17 cellular contexts compared by ENCODE assay signal in genomic region chr21:45572231-45572630, GRCh38. TPM values are rescaled to one million over a fixed set of nuclear protein-coding genes. Genes with fewer than 3 reads are reported as not detected.
DNase-seq lines count a peak whose midpoint lies in the region; ATAC-seq, FAIRE-seq and TF ChIP-seq lines count a peak whose summit lies in the region.
"Had no signal": no experiment of that assay in that cellular context is flagged by ENCODE, and none has a peak within 500 bp of the region (broad histone marks: within the 10 kb centered on the region; RNA-seq: fewer than 3 reads in every experiment).

No MANE protein-coding gene starts in this region.

- DNase-seq in left ventricle myocardium inferior, result peak; percentile 3
- no peak for DNase-seq in left cardiac atrium
- DNase-seq in kidney, result peak; percentile 30
- DNase-seq in sigmoid colon, result peak; percentile 52
- no peak for DNase-seq in stimulated activated naive CD8-positive, alpha-beta T cell treated with anti-CD3 and anti-CD28 coated beads, Interleukin-15, Interleukin-2, amounts not matched to agents 100 U/mL and 50 U/mL, for 24 hours
- no peak for DNase-seq in brain microvascular endothelial cell
- no peak for DNase-seq in UCSD-AML1 (lab: John Stamatoyannopoulos, UW; ENCODE audit: unreplicated experiment)
- DNase-seq: Calu3; CD4-positive, CD25-positive, alpha-beta regulatory T cell; DMS79 treated with DMSO at 0.1 percent for 48 hours; IMR-90; NCI-H1436; NCI-H2029 treated with DMSO at 0.1 percent for 48 hours; NCI-H510A had no signal

- no peak for ATAC-seq in left cardiac atrium
- ATAC-seq in stimulated activated naive CD8-positive, alpha-beta T cell treated with anti-CD3 and anti-CD28 coated beads, Interleukin-15, Interleukin-2, amounts not matched to agents 100 U/mL and 50 U/mL, for 24 hours, result no peak
- ATAC-seq: HCT116 had no signal

- H3K36me3 ChIP-seq in left ventricle myocardium inferior (no peaks in the 10 kb centered on the region), kidney (ENCODE audit: control insufficient read depth in 1 of 2, insufficient read depth in 2 of 2, low read length in 2 of 2) (no peaks in the 10 kb centered on the region), sigmoid colon (no peaks in the 10 kb centered on the region), brain microvascular endothelial cell (replicated peaks) (no peaks in the 10 kb centered on the region)

- in situ Hi-C loops in brain microvascular endothelial cell (cut with HindIII; ENCODE audit: low pct_ligation_motif_present, low sequenced_read_pairs), result no loop called here

- no peak for FAIRE-seq in kidney (lab: Jason Lieb, UNC)
- FAIRE-seq: G401.6, GM12891 had no signal

- no peak overlapping the region for H3K4me3 ChIP-seq in left ventricle myocardium inferior
- no peak overlapping the region for H3K4me3 ChIP-seq in kidney (ENCODE audit: low read length in 2 of 2)
- no peak overlapping the region for H3K4me3 ChIP-seq in sigmoid colon
- H3K4me3 ChIP-seq in brain microvascular endothelial cell (ENCODE audit: low read depth, low read length), result no peak overlapping the region

- no peak for TF ChIP-seq CTCF in left ventricle myocardium inferior (IDR thresholded peaks at IDR 0.05; ENCODE audit: borderline replicate concordance)
- TF ChIP-seq CTCF in kidney (IDR thresholded peaks at IDR 0.05; ENCODE audit: borderline replicate concordance, extremely low read depth, insufficient read depth), result no peak
- no peak for TF ChIP-seq CTCF in sigmoid colon (IDR thresholded peaks at IDR 0.05)
- no peak for TF ChIP-seq CTCF in brain microvascular endothelial cell (IDR thresholded peaks at IDR 0.05; ENCODE audit: low read depth, low read length, missing control alignments)

- no peak for TF ChIP-seq POLR2A in sigmoid colon (IDR thresholded peaks at IDR 0.05)

- intact Hi-C loops in left ventricle myocardium inferior (cut with micrococcal nuclease) (no loop called here), left cardiac atrium (cut with DNase I) (no loop called here), kidney (cut with DNase I) (no loop called here), sigmoid colon (cut with DNase I) (no loop called here)

- no peak for TF ChIP-seq EP300 in sigmoid colon (IDR thresholded peaks at IDR 0.05)

- H3K27ac ChIP-seq in left ventricle myocardium inferior (replicated peaks) (no peak overlapping the region), kidney (ENCODE audit: low read depth in 2 of 2, low read length in 2 of 2) (no peak overlapping the region), sigmoid colon (peak overlapping the region in 3 of 4 donors; percentile 85 to 94 (median 86)), brain microvascular endothelial cell (no peak overlapping the region)

- H3K9me3 ChIP-seq in left ventricle myocardium inferior (replicated peaks) (no peaks in the 10 kb centered on the region), kidney (ENCODE audit: control insufficient read depth in 1 of 2, low read length in 2 of 2) (no peaks in the 10 kb centered on the region), sigmoid colon (no peaks in the 10 kb centered on the region)

- 92% methylated on average over 8 of the region's 8 CpGs for WGBS in sigmoid colon, 2 donors

- H3K27me3 ChIP-seq in left ventricle myocardium inferior (ENCODE audit: low read depth) (peaks cover 61% of the 10 kb centered on the region), sigmoid colon (no peaks in the 10 kb centered on the region), brain microvascular endothelial cell (replicated peaks) (no peaks in the 10 kb centered on the region)

- no peak overlapping the region for H3K9ac ChIP-seq in kidney (ENCODE audit: low read length in 2 of 2)

- H3K4me1 ChIP-seq in left ventricle myocardium inferior (no peaks in the 10 kb centered on the region), kidney (ENCODE audit: control insufficient read depth in 1 of 2, insufficient read depth in 1 of 2, low read depth in 1 of 2, low read length in 2 of 2) (no peaks in the 10 kb centered on the region), sigmoid colon (peaks cover 0 to 68% (median 49%) of the 10 kb centered on the region in 4 donors)

RNA-seq across cellular contexts. Expression of gene SLC19A1, which starts 30.0 kb away (rescaled TPM):
- 4.9 TPM for total RNA-seq in left ventricle myocardium inferior
- 1 to 10 TPM; 5.4 to 8.6 TPM for total RNA-seq in left cardiac atrium
- 7.2 TPM for total RNA-seq in kidney
- polyA plus RNA-seq in kidney (ENCODE audit: insufficient read depth, low read depth, low replicate concordance), result 5.1 TPM
- 1 to 10 TPM; 2.1 to 6.4 (median 2.5) TPM for total RNA-seq in sigmoid colon
- 10 to 100 TPM in 1 of 3 donors, 1 to 10 TPM in 2; 1.8 to 10.7 (median 3.2) TPM for polyA plus RNA-seq in sigmoid colon

Comparison
In these comparisons a context has a peak if more than half of its experiments do, and no peak if none do; other contexts are left out.
1. DNase-seq: peak in left ventricle myocardium inferior (single experiment), kidney (single experiment) and sigmoid colon (single experiment); none in left cardiac atrium (single experiment), stimulated activated naive CD8-positive, alpha-beta T cell treated with anti-CD3 and anti-CD28 coated beads, Interleukin-15, Interleukin-2, amounts not matched to agents 100 U/mL and 50 U/mL, for 24 hours (single experiment), brain microvascular endothelial cell (single experiment) and UCSD-AML1 (single experiment).
2. H3K27ac ChIP-seq: peak in sigmoid colon (3 of 4); none in left ventricle myocardium inferior (single experiment), kidney (0 of 2) and brain microvascular endothelial cell (single experiment).